In genomic region chr1:37423810-37424209, GRCh38 we compare ENCODE assay signal across 1 cellular context.
TF ChIP-seq lines count a peak whose summit lies in the region.

No MANE protein-coding gene starts in this region.

TF ChIP-seq in HepG2, 621 proteins besides CTCF, POLR2A, EP300 and RAD21 (continued from another document):
- TF ChIP-seq NFYC (CRISPR knock-in tag; IDR thresholded peaks at IDR 0.05) (peak; percentile 32; the same call in 1 of the 2 replicates), SNAPC2 (CRISPR knock-in tag; IDR thresholded peaks at IDR 0.05) (no peak)
